8 cellular contexts compared by ENCODE assay signal in genomic region chr9:95510610-95511231, GRCh38. TPM values are rescaled to one million over a fixed set of nuclear protein-coding genes. Genes with fewer than 3 reads are reported as not detected.
DNase-seq lines count a peak whose midpoint lies in the region; ATAC-seq, FAIRE-seq and TF ChIP-seq lines count a peak whose summit lies in the region.

No MANE protein-coding gene starts in this region.

- peak; percentile 90 for DNase-seq in GM10266 (ENCODE audit: extremely low spot score)
- peak; percentile 88 for DNase-seq in NCI-H1105 treated with DMSO at 0.1 percent for 48 hours (lab: John Stamatoyannopoulos, UW)
- DNase-seq in SW 1271 (lab: John Stamatoyannopoulos, UW) = peak; percentile 81 to 98
- DNase-seq in cardiac muscle cell (ENCODE audit: low read depth in 1 of 2, low spot score in 1 of 2) = peak; percentile 98 to 99
- DNase-seq in pancreas = peak; percentile 88 to 96 (median 94)
- DNase-seq in transverse colon = peak; percentile 92

- WGBS in adipose tissue, 3 donors = 0% methylated on average over 41 to 78 of the region's 78 CpGs
- 0% methylated on average over 39 to 78 of the region's 78 CpGs for WGBS in pancreas, 2 donors
- 1% methylated on average over 11 to 77 of the region's 78 CpGs for WGBS in transverse colon (ENCODE audit: low coverage in 1 of 2), 2 donors

- H3K27ac ChIP-seq in adipose tissue (ENCODE audit: low read depth, low read length) (peak overlapping the region; percentile 60), cardiac muscle cell (peak overlapping the region; percentile 95), pancreas (peak overlapping the region; percentile 62 to 94 (median 83)), transverse colon (peak overlapping the region; percentile 91 to 95 (median 93))

- ATAC-seq in HG02588 (IDR thresholded peaks at IDR 0.05; ENCODE audit: unreplicated experiment) (peak; percentile 40), pancreas (peak; percentile 65 to 78 (median 76))

- H3K36me3 ChIP-seq in cardiac muscle cell = no peaks in the 10 kb centered on the region
- no peaks in the 10 kb centered on the region for H3K36me3 ChIP-seq in pancreas
- H3K36me3 ChIP-seq in transverse colon = no peaks in the 10 kb centered on the region

- H3K27me3 ChIP-seq in cardiac muscle cell (peaks cover 22% of the 10 kb centered on the region), pancreas (no peaks in the 10 kb centered on the region), transverse colon (peaks cover 15% of the 10 kb centered on the region)

- no peak for FAIRE-seq in pancreas (lab: Jason Lieb, UNC)

- TF ChIP-seq CTCF in GM10266 (IDR thresholded peaks at IDR 0.05; ENCODE audit: control insufficient read depth, insufficient read depth, low read depth, missing control alignments) (no peak), cardiac muscle cell (IDR thresholded peaks at IDR 0.05; ENCODE audit: low read depth, low read length) (no peak), pancreas (IDR thresholded peaks at IDR 0.05) (no peak), transverse colon (IDR thresholded peaks at IDR 0.05) (no peak)

- no peaks in the 10 kb centered on the region for H3K9me3 ChIP-seq in cardiac muscle cell (ENCODE audit: low read depth)
- no peaks in the 10 kb centered on the region for H3K9me3 ChIP-seq in pancreas
- H3K9me3 ChIP-seq in transverse colon = no peaks in the 10 kb centered on the region

- H3K4me3 ChIP-seq in cardiac muscle cell = peak overlapping the region; percentile 72
- H3K4me3 ChIP-seq in pancreas = peak overlapping the region; percentile 16 to 84 (median 70)
- H3K4me3 ChIP-seq in transverse colon = peak overlapping the region; percentile 58 to 97 (median 86)

- TF ChIP-seq POLR2A in transverse colon (IDR thresholded peaks at IDR 0.05) = peak; percentile 31

- H3K4me1 ChIP-seq in cardiac muscle cell (ENCODE audit: low read depth) (peaks cover 15% of the 10 kb centered on the region), pancreas (peaks cover 0 to 4% (median 0%) of the 10 kb centered on the region in 3 donors), transverse colon (peaks cover 5 to 24% (median 21%) of the 10 kb centered on the region in 4 donors)

- intact Hi-C loops in pancreas (cut with DNase I) = no loop called here
- intact Hi-C loops in transverse colon (cut with DNase I; ENCODE audit: low total_unique reads) = loop anchor here (10.0 kb wide), 1 partner anchor 196 kb away; the partner anchor contains the start of gene FANCC

- TF ChIP-seq EP300 in transverse colon (IDR thresholded peaks at IDR 0.05; ENCODE audit: low read depth) = no peak

- in situ Hi-C loops in transverse colon (cut with MboI; ENCODE audit: low pct_ligation_motif_present in 1 of 4, low pct_unique_long_range_greater_than_20kb in 1 of 4, low sequenced_read_pairs in 3 of 4) = loop anchor here in 2 of 4 donors (10.0 to 25.0 kb wide), 2 partner anchors 198 to 364 kb away; partner anchors contain the start of genes ERCC6L2 (in 1 of the 2) and FANCC (in 1 of the 2)

RNA-seq across cellular contexts. Expression of gene PTCH1, which starts 6.0 kb away (rescaled TPM):
- 1 to 10 TPM; 2.7 to 5.4 (median 4.0) TPM for polyA plus RNA-seq in adipose tissue
- 8.3 and 13.9 TPM in 2 replicates for total RNA-seq in cardiac muscle cell
- polyA plus RNA-seq in cardiac muscle cell = 7.3 and 9.6 TPM in 2 replicates
- 10 to 100 TPM; 11.6 to 22.6 (median 16.5) TPM for total RNA-seq in pancreas
- polyA plus RNA-seq in pancreas = 1 to 10 TPM; 5.4 to 7.2 TPM
- total RNA-seq in transverse colon = 10 to 100 TPM; 12.3 to 50.9 (median 26.4) TPM

Comparison
In these comparisons a context has a peak if more than half of its experiments do, and no peak if none do; other contexts are left out.
1. Peak in every context shown above with its lines: DNase-seq, ATAC-seq, H3K4me3 ChIP-seq and H3K27ac ChIP-seq.